Comparison of ENCODE assay signal across 9 cellular contexts in genomic region chr9:126690431-126691051, GRCh38.
DNase-seq lines count a peak whose midpoint lies in the region; ATAC-seq, FAIRE-seq and TF ChIP-seq lines count a peak whose summit lies in the region.
"Had no signal": no experiment of that assay in that cellular context is flagged by ENCODE, and none has a peak within 500 bp of the region (broad histone marks: within the 10 kb centered on the region; RNA-seq: fewer than 3 reads in every experiment).

No MANE protein-coding gene starts in this region.

- POLR2A ChIA-PET in T-cell (lab: Charles Lee): no interaction called here

- intact Hi-C loops in left colon (cut with DNase I, micrococcal nuclease): no loop called here

- in situ Hi-C loops in GM13976 (cut with MboI; ENCODE audit: low sequenced_read_pairs, unreplicated experiment): no loop called here

- no peaks in the 10 kb centered on the region for H4K20me1 ChIP-seq in astrocyte (ENCODE audit: insufficient read depth, low read length)

- CTCF ChIA-PET in T-cell (lab: Charles Lee): interaction anchor here (0.6 to 1.3 kb wide), 5 partner anchors 12 to 101 kb away, joined by 3 to 7 read pairs (median 3); no protein-coding TSS in a partner anchor

- TF ChIP-seq CTCF in 22Rv1 (IDR thresholded peaks at IDR 0.05): peak; percentile 87
- peak; percentile 74 for TF ChIP-seq CTCF in GM13976 (IDR thresholded peaks at IDR 0.05; ENCODE audit: borderline replicate concordance, control extremely low read depth, extremely low read depth, insufficient read depth, missing control alignments)
- peak; percentile 42 for TF ChIP-seq CTCF in astrocyte (IDR thresholded peaks at IDR 0.05; ENCODE audit: insufficient read depth, low read depth, low read length)

- ATAC-seq in T-cell (replicated peaks in 1 of 4) (peak; percentile 49 to 69 (median 59)), left colon (peak; percentile 74), HG02981 (IDR thresholded peaks at IDR 0.05; ENCODE audit: unreplicated experiment) (no peak)

- no peak for FAIRE-seq in astrocyte (lab: Jason Lieb, UNC)
- FAIRE-seq: endometrium had no signal

- no peaks in the 10 kb centered on the region for H3K9me3 Mint-ChIP-seq in T-cell
- no peaks in the 10 kb centered on the region for H3K9me3 Mint-ChIP-seq in astrocyte (ENCODE audit: unreplicated experiment)

- no peaks in the 10 kb centered on the region for H3K36me3 Mint-ChIP-seq in T-cell
- no peaks in the 10 kb centered on the region for H3K36me3 Mint-ChIP-seq in astrocyte (ENCODE audit: low read depth, unreplicated experiment)

- H3K27ac ChIP-seq in 22Rv1 (no peak overlapping the region), astrocyte (ENCODE audit: low read depth, low read length) (no peak overlapping the region)

- H3K9me3 ChIP-seq in astrocyte (ENCODE audit: insufficient read depth, low read depth, low read length): no peaks in the 10 kb centered on the region

- no peak overlapping the region for H3K27ac Mint-ChIP-seq in T-cell
- no peak overlapping the region for H3K27ac Mint-ChIP-seq in astrocyte (ENCODE audit: unreplicated experiment)

- no peaks in the 10 kb centered on the region for H3K79me2 ChIP-seq in astrocyte (ENCODE audit: insufficient read depth, low read length)

- H3K9ac ChIP-seq in astrocyte (ENCODE audit: low read length): no peak overlapping the region

- no peak overlapping the region for H3K4me3 ChIP-seq in astrocyte (ENCODE audit: insufficient read depth, low read depth, low read length)

- no peaks in the 10 kb centered on the region for H3K4me1 ChIP-seq in astrocyte (ENCODE audit: insufficient read depth, low read length)

- H3K27me3 Mint-ChIP-seq in T-cell: peaks cover 31 to 57% of the 10 kb centered on the region in 2 donors
- peaks cover 78% of the 10 kb centered on the region for H3K27me3 Mint-ChIP-seq in astrocyte (ENCODE audit: low read depth, unreplicated experiment)

- no peaks in the 10 kb centered on the region for H3K36me3 ChIP-seq in astrocyte (ENCODE audit: insufficient read depth, low read length)

- no peak overlapping the region for H3K4me2 ChIP-seq in astrocyte (ENCODE audit: low read length)

- no peaks in the 10 kb centered on the region for H3K4me1 Mint-ChIP-seq in T-cell
- no peaks in the 10 kb centered on the region for H3K4me1 Mint-ChIP-seq in astrocyte (ENCODE audit: low read depth, unreplicated experiment)

- H3K4me3 Mint-ChIP-seq in T-cell (no peak overlapping the region), astrocyte (ENCODE audit: unreplicated experiment) (no peak overlapping the region)

- no peak overlapping the region for H2AFZ ChIP-seq in astrocyte (ENCODE audit: low read depth, low read length)

- peaks cover 18% of the 10 kb centered on the region for H3K27me3 ChIP-seq in astrocyte (ENCODE audit: insufficient read depth, low read length)

- DNase-seq in GM13976 (ENCODE audit: low spot score) (peak; percentile 84), T-cell (peak in 31 of 34 experiments; percentile 6 to 55 (median 46)), astrocyte (ENCODE audit: low read depth) (no peak), left colon (peak in 1 of 2 donors; percentile 73), kidney glomerular epithelial cell (lab: John Stamatoyannopoulos, UW) (no peak)
- peak; percentile 11 for DNase-seq in stimulated activated CD8-positive, alpha-beta memory T cell treated with anti-CD3 and anti-CD28 coated beads, Interleukin-12 subunit alpha, Interleukin-12 subunit beta, amount 100 ng/mL, for 4 hours (ENCODE audit: low read depth)

Comparison
In these comparisons a context has a peak if more than half of its experiments do, and no peak if none do; other contexts are left out.
1. DNase-seq: peak in GM13976 (single experiment), T-cell (31 of 34) and stimulated activated CD8-positive, alpha-beta memory T cell treated with anti-CD3 and anti-CD28 coated beads, Interleukin-12 subunit alpha, Interleukin-12 subunit beta, amount 100 ng/mL, for 4 hours (single experiment); none in astrocyte (single experiment) and kidney glomerular epithelial cell (single experiment).
2. Peak in every context shown above with its lines, with median percentiles within 50 percentile points of each other: CTCF ChIP-seq.